9 cellular contexts compared by ENCODE assay signal in the genomic region with DNA sequence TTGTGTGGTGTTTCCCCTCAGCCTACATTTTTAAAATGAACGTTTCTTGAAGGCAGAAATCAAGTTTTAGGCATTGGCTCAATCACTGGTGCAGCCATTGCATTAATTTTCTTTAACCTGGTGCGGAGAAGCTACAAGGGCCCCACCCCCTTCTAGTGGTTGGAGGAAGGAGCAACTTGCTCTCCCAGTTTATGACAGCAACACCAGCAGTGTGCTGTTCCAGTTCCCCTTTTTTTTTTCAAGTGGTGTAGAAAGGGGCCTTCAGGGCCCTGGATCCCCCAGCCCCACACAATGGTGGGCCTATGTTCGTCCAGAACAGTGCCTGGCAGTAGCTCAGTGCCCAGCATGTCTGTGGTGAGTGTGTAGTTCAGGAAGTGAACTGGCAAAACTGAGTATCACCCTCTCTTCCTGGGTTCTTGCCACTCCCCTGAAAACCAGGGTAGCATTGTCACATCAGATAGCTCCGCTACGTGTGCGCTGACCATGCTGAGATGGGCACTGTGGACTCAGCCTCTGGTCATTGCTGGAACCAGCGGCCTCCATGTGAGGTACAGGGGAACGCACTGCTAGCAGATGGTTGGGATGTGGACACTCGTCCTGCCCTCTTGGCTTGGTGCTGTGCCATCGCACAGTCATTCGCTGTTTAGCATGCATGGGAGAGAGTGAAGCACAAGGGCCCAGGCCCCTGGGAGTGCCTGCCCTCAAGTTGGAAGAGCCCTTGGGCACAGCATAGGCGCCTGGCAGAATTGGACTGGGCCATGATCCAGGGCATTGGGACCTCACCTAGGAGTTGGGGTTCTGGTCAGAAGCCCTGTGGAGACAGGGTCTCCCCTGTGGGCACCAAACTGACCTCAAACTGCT. TPM values are rescaled to one million over a fixed set of nuclear protein-coding genes. Genes with fewer than 3 reads are reported as not detected.
A peak's percentile ranks its signal among the peaks of the same experiment; 100 is the strongest.
DNase-seq lines count a peak whose midpoint lies in the region; TF ChIP-seq lines count a peak whose summit lies in the region.
"Had no signal": no experiment of that assay in that cellular context is flagged by ENCODE, and none has a peak within 500 bp of the region (broad histone marks: within the 10 kb centered on the region; RNA-seq: fewer than 3 reads in every experiment).

No MANE protein-coding gene starts in this region.

- TF ChIP-seq CTCF in HEK293 (tag by site-specific recombination; IDR thresholded peaks at IDR 0.05) (no peak), Peyer's patch (IDR thresholded peaks at IDR 0.05) (no peak), epithelial cell of esophagus (IDR thresholded peaks at IDR 0.05; ENCODE audit: insufficient read depth, low read depth, low read length, missing control alignments) (no peak)

- H3K36me3 ChIP-seq in HEK293 (ENCODE audit: control insufficient read depth in 2 of 2, insufficient read depth in 1 of 2, low read length in 2 of 2): peaks cover 3 to 81% of the 10 kb centered on the region in 2 experiments; a peak in 2 of 3 replicates
- H3K36me3 ChIP-seq in Peyer's patch: peaks cover 0 to 10% (median 0%) of the 10 kb centered on the region in 3 donors
- peaks cover 65% of the 10 kb centered on the region for H3K36me3 ChIP-seq in skeletal muscle satellite cell (ENCODE audit: insufficient read depth, low read length)
- H3K36me3 ChIP-seq in H7 (replicated peaks; ENCODE audit: control insufficient read depth, insufficient read depth, low read length): no peaks in the 10 kb centered on the region; the same call in 1 of the 2 replicates

- H3K4me3 ChIP-seq in HEK293 (ENCODE audit: low read depth, low read length): no peak overlapping the region
- no peak overlapping the region for H3K4me3 ChIP-seq in Peyer's patch
- H3K4me3 ChIP-seq in epithelial cell of esophagus (ENCODE audit: low read length): no peak overlapping the region
- no peak overlapping the region for H3K4me3 ChIP-seq in skeletal muscle satellite cell (ENCODE audit: low read length)
- H3K4me3 ChIP-seq in H7 (ENCODE audit: insufficient read depth, low read depth, low read length): no peak overlapping the region

- H3K27ac ChIP-seq in HEK293 (ENCODE audit: extremely low read depth, low read depth, low read length): no peak overlapping the region
- peak overlapping the region in 1 of 4 donors; percentile 44 for H3K27ac ChIP-seq in Peyer's patch

- no peak overlapping the region for H3K9ac ChIP-seq in skeletal muscle satellite cell (ENCODE audit: low read depth, low read length)

- TF ChIP-seq POLR2A in Peyer's patch (IDR thresholded peaks at IDR 0.05): no peak

- H3K4me1 ChIP-seq in HEK293 (ENCODE audit: control insufficient read depth, insufficient read depth, low read length): peaks cover 40% of the 10 kb centered on the region
- peaks cover 11 to 77% (median 53%) of the 10 kb centered on the region in 4 donors for H3K4me1 ChIP-seq in Peyer's patch
- peaks cover 69% of the 10 kb centered on the region for H3K4me1 ChIP-seq in skeletal muscle satellite cell (ENCODE audit: control insufficient read depth, insufficient read depth, low read length)

- CTCF ChIA-PET in HEK293 (lab: Yijun Ruan, JAX): interaction anchor here (1.6 kb wide), 1 partner anchor 41 kb away, joined by 3 read pairs; no protein-coding TSS in a partner anchor

- DNase-seq in Peyer's patch (peak in 2 of 3 donors; percentile 42 to 44), epithelial cell of esophagus (ENCODE audit: low read depth) (peak; percentile 38), NCI-H1105 (lab: John Stamatoyannopoulos, UW) (no peak), H7 (no peak), GM03348 (ENCODE audit: low spot score) (no peak), HuH-7.5 (ENCODE audit: low spot score) (no peak)
- DNase-seq: stimulated activated CD4-positive, alpha-beta T cell treated with anti-CD3 and anti-CD28 coated beads, Interleukin-12 subunit alpha, Interleukin-12 subunit beta, amount 100 ng/mL, for 4 hours had no signal

- H3K27me3 ChIP-seq in Peyer's patch (no peaks in the 10 kb centered on the region), skeletal muscle satellite cell (ENCODE audit: control insufficient read depth, insufficient read depth, low read length) (no peaks in the 10 kb centered on the region), H7 (ENCODE audit: control insufficient read depth, insufficient read depth, low read length) (no peaks in the 10 kb centered on the region)

- H3K9me3 ChIP-seq in HEK293 (ENCODE audit: control insufficient read depth, insufficient read depth, low read depth, low read length): no peaks in the 10 kb centered on the region
- H3K9me3 ChIP-seq in Peyer's patch: no peaks in the 10 kb centered on the region
- H3K9me3 ChIP-seq in skeletal muscle satellite cell (replicated peaks; ENCODE audit: low read length): peaks cover 6% of the 10 kb centered on the region

- POLR2A ChIA-PET in HEK293 (lab: Yijun Ruan, JAX): no interaction called here

- peak overlapping the region; percentile 34 for H3K4me2 ChIP-seq in skeletal muscle satellite cell (ENCODE audit: low read length)

TF ChIP-seq in HEK293, 187 proteins besides CTCF, POLR2A, EP300 and RAD21:
- TF ChIP-seq ZNF335 (tag by site-specific recombination; conservative IDR thresholded peaks at IDR 0.05) (peak; percentile 23; the same call in 1 of the 2 replicates), ZEB2 (tag by site-specific recombination; IDR thresholded peaks at IDR 0.05) (no peak), ZNF341 (tag by site-specific recombination; IDR thresholded peaks at IDR 0.05; ENCODE audit: low read depth) (peak; percentile 33; the same call in 1 of the 2 replicates), ZNF37A (tag by site-specific recombination; IDR thresholded peaks at IDR 0.05) (no peak)
TF ChIP-seq in HEK293: peak in this region for 2.

RNA-seq across cellular contexts. Expression of gene ARF1, which starts 7.2 kb away (rescaled TPM):
- total RNA-seq in Peyer's patch: 100 to 1,000 TPM; 243 to 434 (median 392) TPM
- 287 and 370 TPM in 2 replicates for total RNA-seq in skeletal muscle satellite cell (2012; rRNA removed)
- 292 and 326 TPM in 2 replicates for total RNA-seq in H7 (2014; rRNA removed; shearing (Covaris generic))

RNA-seq across cellular contexts. Expression of gene C1orf35, which starts 13.4 kb away (rescaled TPM):
- total RNA-seq in Peyer's patch: 10 to 100 TPM in 3 of 4 donors, 1 to 10 TPM in 1; 6.0 to 19.8 (median 16.2) TPM
- total RNA-seq in skeletal muscle satellite cell (2012; rRNA removed): 7.0 and 7.9 TPM in 2 replicates
- total RNA-seq in H7 (2014; rRNA removed; shearing (Covaris generic)): 38.9 and 45.7 TPM in 2 replicates

RNA-seq across cellular contexts. Expression of gene MRPL55, which starts 19.3 kb away (rescaled TPM):
- total RNA-seq in Peyer's patch: 10 to 100 TPM; 70.1 to 99.6 (median 80.8) TPM
- 79.1 and 85.8 TPM in 2 replicates for total RNA-seq in skeletal muscle satellite cell (2012; rRNA removed)
- total RNA-seq in H7 (2014; rRNA removed; shearing (Covaris generic)): 109 and 172 TPM in 2 replicates

RNA-seq across cellular contexts. Expression of gene GUK1, which starts 50.3 kb away (rescaled TPM):
- 100 to 1,000 TPM; 206 to 232 (median 224) TPM for total RNA-seq in Peyer's patch
- total RNA-seq in skeletal muscle satellite cell (2012; rRNA removed): 470 and 540 TPM in 2 replicates
- 216 and 224 TPM in 2 replicates for total RNA-seq in H7 (2014; rRNA removed; shearing (Covaris generic))

RNA-seq across cellular contexts. Expression of gene GJC2, which starts 60.0 kb away (rescaled TPM):
- total RNA-seq in Peyer's patch: under 1 TPM in 2 of 4 donors, not detected in 2; 0.88 to 0.94 TPM
- 1.3 and 1.5 TPM in 2 replicates for total RNA-seq in skeletal muscle satellite cell (2012; rRNA removed)
- 1.7 TPM in 2 replicates for total RNA-seq in H7 (2014; rRNA removed; shearing (Covaris generic))

Comparison
In these comparisons a context has a peak if more than half of its experiments do, and no peak if none do; other contexts are left out.
1. DNase-seq: peak in Peyer's patch (2 of 3) and epithelial cell of esophagus (single experiment); none in NCI-H1105 (single experiment), H7 (single experiment), GM03348 (single experiment) and HuH-7.5 (single experiment).